Comparison of ENCODE assay signal across 8 cellular contexts in the genomic region with DNA sequence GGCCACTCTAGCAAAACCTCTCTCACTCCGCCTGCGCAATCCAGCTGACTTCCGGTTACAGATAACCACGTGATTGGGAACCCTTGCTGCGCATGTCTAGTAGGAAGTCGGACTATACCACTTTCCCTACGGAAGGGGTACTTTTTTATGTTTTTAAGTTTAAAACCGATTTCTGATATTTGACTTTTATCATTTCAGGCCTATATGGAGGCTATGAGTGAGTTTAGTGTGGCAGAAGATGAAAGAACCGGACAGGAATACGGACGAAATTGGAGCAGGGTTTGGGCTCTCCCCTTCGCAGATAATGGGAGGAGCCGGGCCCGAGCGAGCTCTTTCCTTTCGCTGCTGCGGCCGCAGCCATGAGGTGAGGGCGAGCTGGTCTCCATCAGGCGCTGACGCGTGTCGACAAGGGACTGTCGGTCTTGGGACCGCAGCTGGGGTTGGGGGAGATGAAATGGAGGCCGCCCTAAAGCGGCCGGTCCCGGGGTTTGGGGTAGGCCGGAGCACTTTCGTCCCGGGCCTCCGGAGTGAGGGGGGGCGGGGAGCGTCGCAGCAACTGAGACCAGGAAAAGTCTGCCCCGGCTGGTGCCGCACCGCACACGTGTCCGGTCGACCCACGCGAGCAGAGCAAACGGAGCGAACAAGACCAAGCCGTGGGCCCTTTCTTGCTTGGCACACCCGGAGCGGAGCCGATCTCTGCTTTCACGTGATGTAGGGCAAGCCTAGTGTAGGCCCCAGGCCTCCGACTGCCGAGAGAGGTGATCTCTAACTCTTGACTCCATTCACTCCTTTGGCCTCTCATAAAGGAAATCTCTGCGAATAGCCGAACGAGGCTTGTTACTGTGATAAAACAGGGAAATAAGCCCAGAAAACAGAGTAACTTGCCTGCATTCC.
DNase-seq lines count a peak whose midpoint lies in the region; ATAC-seq and FAIRE-seq lines count a peak whose summit lies in the region.

A gene (plus strand): TSS at position 298 of the 894 bp plus-strand sequence. CDS start 62 bp downstream, at position 360.

- peak; percentile 56 for ATAC-seq in GM19023 (IDR thresholded peaks at IDR 0.05; ENCODE audit: unreplicated experiment)
- ATAC-seq in HG03354 (IDR thresholded peaks at IDR 0.05; ENCODE audit: poor library complexity, severe bottlenecking, unreplicated experiment), result peak; percentile 67

- FAIRE-seq in islet of Langerhans (lab: Jason Lieb, UNC), result peak; percentile 90

- peak; percentile 98 for DNase-seq in AG08395 (ENCODE audit: low spot score)
- peak; percentile 88 for DNase-seq in NCI-H446 treated with DMSO at 0.1 percent for 48 hours (lab: John Stamatoyannopoulos, UW)
- peak; percentile 79 for DNase-seq in activated CD4-positive, CD25-positive, alpha-beta regulatory T cell treated with anti-CD3 and anti-CD28 coated beads, Interleukin-2, amount 50 U/mL, for 16 hours (ENCODE audit: low read depth, low spot score)
- DNase-seq in central memory CD4-positive, alpha-beta T cell, result peak; percentile 88
- peak; percentile 80 to 87 for DNase-seq in stimulated activated CD4-positive, alpha-beta T cell treated with anti-CD3 and anti-CD28 coated beads, Interleukin-12 subunit alpha, Interleukin-12 subunit beta, amount 100 ng/mL, for 24 hours (ENCODE audit: low read depth in 2 of 2)

Comparison
In these comparisons a context has a peak if more than half of its experiments do, and no peak if none do; other contexts are left out.
1. Peak in every context shown above with its lines: DNase-seq and ATAC-seq.